ENCODE assay signal across 9 cellular contexts in genomic region chr11:70745936-70746335, GRCh38.
"Had no signal": no experiment of that assay in that cellular context is flagged by ENCODE, and none has a peak within 500 bp of the region (broad histone marks: within the 10 kb centered on the region; RNA-seq: fewer than 3 reads in every experiment).

No MANE protein-coding gene starts in this region.

- H3K4me3 ChIP-seq: GM23248, K562 had no signal

- H3K4me3 Mint-ChIP-seq: H9 had no signal

- H2AFZ ChIP-seq: GM23248 had no signal

- H3K9ac ChIP-seq: GM23248 had no signal

- H3K27ac ChIP-seq: GM23248 had no signal

- ATAC-seq: K562 had no signal

- DNase-seq: GM23248, GOT3, H9, HCEC 1CT, IMR-90, KG1 had no signal

- FAIRE-seq: H54, HTR-8/SVneo, K562 had no signal
